ENCODE assay signal across 33 cellular contexts in the genomic region with DNA sequence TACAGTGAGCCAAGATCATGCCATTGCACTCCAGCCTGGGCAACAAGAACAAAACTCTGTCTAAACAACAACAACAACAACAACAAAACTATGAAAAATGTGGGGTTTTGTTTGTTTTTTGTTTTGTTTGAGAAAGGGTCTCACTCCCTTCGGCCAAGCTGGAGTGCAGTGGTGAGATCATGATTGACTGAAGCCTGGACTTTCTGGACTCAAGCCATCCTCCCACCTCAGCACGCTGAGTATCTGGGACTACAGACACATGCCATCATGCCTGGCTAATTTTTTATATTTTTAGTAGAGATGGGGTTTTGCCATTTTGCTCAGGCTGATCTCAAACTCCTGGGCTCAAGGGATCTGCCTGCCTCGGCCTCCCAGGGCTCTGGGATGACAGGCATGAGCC.
"Had no signal": no experiment of that assay in that cellular context is flagged by ENCODE, and none has a peak within 500 bp of the region (broad histone marks: within the 10 kb centered on the region; RNA-seq: fewer than 3 reads in every experiment).

No MANE protein-coding gene starts in this region.

- FAIRE-seq: astrocyte, bronchial epithelial cell had no signal

- H3K4me3 ChIP-seq: adrenal gland, ascending aorta, body of pancreas, breast epithelium, cardiac muscle cell had no signal

- H3K9me3 ChIP-seq: adrenal gland, ascending aorta, body of pancreas, breast epithelium had no signal

- DNase-seq: activated effector memory CD4-positive, alpha-beta T cell treated with anti-CD3 and anti-CD28 coated beads, Interleukin-2, amount 50 U/mL, for 16 hours; activated effector memory CD4-positive, alpha-beta T cell treated with Interleukin-2 at 50 U/mL for 16 hours; activated gamma-delta T cell; activated gamma-delta T cell treated with Interleukin-2 at 50 U/mL for 16 hours; activated naive CD4-positive, alpha-beta T cell; activated naive CD4-positive, alpha-beta T cell treated with anti-CD3 and anti-CD28 coated beads for 36 hours; activated naive CD4-positive, alpha-beta T cell treated with anti-CD3 and anti-CD28 coated beads, Interleukin-2, amount 10 ng/mL, durations not matched to agents 7 days and 5 days; activated naive CD4-positive, alpha-beta T cell treated with anti-CD3 and anti-CD28 coated beads, Interleukin-2, amount 50 U/mL, for 16 hours; activated naive CD4-positive, alpha-beta T cell treated with Interleukin-2 at 50 U/mL for 16 hours; activated naive CD8-positive, alpha-beta T cell treated with anti-CD3 and anti-CD28 coated beads for 36 hours; activated naive CD8-positive, alpha-beta T cell treated with anti-CD3 and anti-CD28 coated beads, Interleukin-2, amount 10 ng/mL, durations not matched to agents 7 days and 5 days; activated naive CD8-positive, alpha-beta T cell treated with anti-CD3 and anti-CD28 coated beads, Interleukin-2, amount 50 U/mL, for 24 hours; activated T-cell treated with anti-CD3 and anti-CD28 coated beads, Interleukin-2, amount 50 U/mL, for 24 hours; activated T-cell treated with anti-CD3 and anti-CD28 coated beads, Interleukin-2, amount 50 U/mL, for 4 hours; activated T-cell treated with anti-CD3 and anti-CD28 coated beads, Interleukin-2, amount 50 U/mL, for 48 hours; activated T-cell treated with anti-CD3 and anti-CD28 coated beads, Interleukin-2, amount 50 U/mL, for 72 hours; amniotic stem cell; amygdala; anterior cingulate cortex; aorta; body of pancreas; brain microvascular endothelial cell; caudate nucleus; central memory CD4-positive, alpha-beta T cell; cerebellar nuclear complex had no signal

- H3K36me3 ChIP-seq: adrenal gland, brain microvascular endothelial cell, breast epithelium, cardiac muscle cell had no signal

- H3K27ac ChIP-seq: adrenal gland, ascending aorta, body of pancreas, brain microvascular endothelial cell, breast epithelium, cardiac muscle cell had no signal

- H3K27me3 ChIP-seq: adrenal gland, ascending aorta, body of pancreas, breast epithelium, cardiac muscle cell had no signal

- H3K4me1 ChIP-seq: adrenal gland, ascending aorta, breast epithelium had no signal

- ATAC-seq: activated naive CD4-positive, alpha-beta T cell treated with anti-CD3 and anti-CD28 coated beads, Interleukin-2, amount 50 U/mL, for 72 hours; activated naive CD8-positive, alpha-beta T cell treated with anti-CD3 and anti-CD28 coated beads, Interleukin-2, amount 50 U/mL, for 24 hours; activated T-cell treated with anti-CD3 and anti-CD28 coated beads, Interleukin-2, amount 50 U/mL, for 4 hours; activated T-cell treated with anti-CD3 and anti-CD28 coated beads, Interleukin-2, amount 50 U/mL, for 72 hours; activated T-helper 17 cell treated with anti-CD3 and anti-CD28 coated beads, Interleukin-2, amount 50 U/mL, for 72 hours; body of pancreas had no signal
